Comparison of ENCODE assay signal across 23 cellular contexts in the genomic region with DNA sequence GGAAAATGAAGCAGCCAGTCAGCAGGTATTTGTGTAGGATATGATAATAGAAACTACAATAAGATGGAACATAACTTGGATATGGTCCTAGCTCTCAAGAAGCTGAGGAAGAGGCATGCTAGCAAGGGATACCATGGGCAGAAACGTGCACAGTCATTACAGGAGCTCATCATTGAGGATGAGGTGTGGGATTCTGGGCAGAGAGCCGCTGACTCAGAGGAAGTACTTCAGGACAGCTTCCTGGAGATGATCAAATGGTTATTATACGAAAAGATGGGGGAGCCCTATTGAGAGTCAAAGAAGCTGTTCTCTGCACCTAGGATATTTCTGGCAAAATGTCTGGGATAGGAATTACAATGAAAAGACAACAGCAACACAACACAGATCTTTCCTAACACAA.
DNase-seq lines count a peak whose midpoint lies in the region; ATAC-seq, FAIRE-seq and TF ChIP-seq lines count a peak whose summit lies in the region.
"Had no signal": no experiment of that assay in that cellular context is flagged by ENCODE, and none has a peak within 500 bp of the region (broad histone marks: within the 10 kb centered on the region; RNA-seq: fewer than 3 reads in every experiment).

No MANE protein-coding gene starts in this region.

- H3K4me1 ChIP-seq in SK-N-SH (ENCODE audit: control insufficient read depth in 1 of 2, insufficient read depth in 2 of 2, low read depth in 1 of 2, low read length in 1 of 2) (no peaks in the 10 kb centered on the region), osteoblast (ENCODE audit: insufficient read depth, low read length) (peaks cover 22% of the 10 kb centered on the region)

- TF ChIP-seq RAD21 in SK-N-SH (IDR thresholded peaks at IDR 0.05; ENCODE audit: low read length), result no peak

- H3K36me3 ChIP-seq in SK-N-SH (replicated peaks in 1 of 2; ENCODE audit: control insufficient read depth in 1 of 2, insufficient read depth in 2 of 2, low read length in 1 of 2) (no peaks in the 10 kb centered on the region), bronchial epithelial cell (ENCODE audit: control insufficient read depth, insufficient read depth, low read length) (no peaks in the 10 kb centered on the region), osteoblast (ENCODE audit: insufficient read depth, low read length) (no peaks in the 10 kb centered on the region)

- no peak overlapping the region for H3K9ac ChIP-seq in SK-N-SH

- CTCF ChIA-PET in SK-N-SH (lab: Yijun Ruan, JAX), result no interaction called here

- peak overlapping the region; percentile 3; the same call in 1 of the 2 replicates for H2AFZ ChIP-seq in SK-N-SH (ENCODE audit: low read depth)
- peak overlapping the region; percentile 54 for H2AFZ ChIP-seq in osteoblast (ENCODE audit: low read length)

- H3K79me2 ChIP-seq in SK-N-SH (ENCODE audit: insufficient read depth), result no peaks in the 10 kb centered on the region
- no peaks in the 10 kb centered on the region for H3K79me2 ChIP-seq in osteoblast (ENCODE audit: insufficient read depth, low read length)

- no peaks in the 10 kb centered on the region for H3F3A ChIP-seq in SK-N-SH (replicated peaks; ENCODE audit: insufficient read depth)

- H4K20me1 ChIP-seq in SK-N-SH (ENCODE audit: insufficient read depth) (no peaks in the 10 kb centered on the region), osteoblast (ENCODE audit: insufficient read depth, low read length) (no peaks in the 10 kb centered on the region)

- H3K27me3 ChIP-seq in SK-N-SH (ENCODE audit: insufficient read depth), result no peaks in the 10 kb centered on the region
- H3K27me3 ChIP-seq in bronchial epithelial cell (ENCODE audit: control insufficient read depth, insufficient read depth, low read length), result no peaks in the 10 kb centered on the region
- H3K27me3 ChIP-seq in osteoblast (ENCODE audit: insufficient read depth, low read length), result no peaks in the 10 kb centered on the region

- H3K9me3 ChIP-seq in SK-N-SH, result no peaks in the 10 kb centered on the region
- H3K9me3 ChIP-seq in osteoblast (ENCODE audit: low read depth, low read length), result no peaks in the 10 kb centered on the region

- no peaks in the 10 kb centered on the region for H3K9me2 ChIP-seq in SK-N-SH

- H3K27ac ChIP-seq in SK-N-SH (ENCODE audit: low read depth in 2 of 2, low read length in 1 of 2) (no peak overlapping the region), osteoblast (ENCODE audit: low read depth, low read length) (no peak overlapping the region)
- H3K27ac ChIP-seq: HL-60 had no signal

- ATAC-seq in SK-N-SH treated with all-trans-retinoic acid at 6 μM for 48 hours, result no peak
- no peak for ATAC-seq in HG03521 (IDR thresholded peaks at IDR 0.05; ENCODE audit: unreplicated experiment)
- no peak for ATAC-seq in left ventricle myocardium superior
- ATAC-seq: K562 had no signal

- H3K4me3 ChIP-seq in SK-N-SH (ENCODE audit: low read depth in 2 of 2, low read length in 1 of 2) (no peak overlapping the region), bronchial epithelial cell (ENCODE audit: low read depth, low read length) (no peak overlapping the region), osteoblast (ENCODE audit: insufficient read depth, low read length) (no peak overlapping the region)
- H3K4me3 ChIP-seq: K562 had no signal

- DNase-seq in SK-N-SH (no peak), NCI-H69 (lab: John Stamatoyannopoulos, UW) (peak; percentile 2), bronchial epithelial cell (ENCODE audit: low read depth) (peak; percentile 20), osteoblast (ENCODE audit: insufficient read length, low spot score, missing footprints) (no peak), left ventricle myocardium superior (no peak), dermis blood vessel endothelial cell (no peak)
- DNase-seq: 8988T, Calu3, GDM1, H7, HFFc6, Kasumi-1, NCI-H1694, NCI-H2029 treated with DMSO at 0.1 percent for 48 hours, NCI-H446 treated with DMSO at 0.1 percent for 48 hours, NCI-H526, T-helper 2 cell had no signal

- intact Hi-C loops in left ventricle myocardium superior (cut with micrococcal nuclease), result no loop called here

- H3K4me2 ChIP-seq in SK-N-SH (no peak overlapping the region), osteoblast (ENCODE audit: insufficient read depth, low read length) (no peak overlapping the region)

- POLR2A ChIA-PET in SK-N-SH (lab: Yijun Ruan, JAX), result no interaction called here

- no peak for TF ChIP-seq CTCF in SK-N-SH (IDR thresholded peaks at IDR 0.05)
- no peak for TF ChIP-seq CTCF in bronchial epithelial cell (IDR thresholded peaks at IDR 0.05; ENCODE audit: insufficient read depth, low read length, severe bottlenecking)
- TF ChIP-seq CTCF in osteoblast (IDR thresholded peaks at IDR 0.05; ENCODE audit: extremely low read depth, low read depth, low read length), result no peak

- WGBS in SK-N-SH (ENCODE audit: low lambda C conversion rate), result 31% methylated on average over 3 of the region's 3 CpGs

- no peak for TF ChIP-seq EP300 in SK-N-SH (IDR thresholded peaks at IDR 0.05; ENCODE audit: borderline replicate concordance in 1 of 2, low read depth in 1 of 2, low read length in 1 of 2)

- FAIRE-seq in bronchial epithelial cell (lab: Jason Lieb, UNC), result no peak
- FAIRE-seq: GM12891, K562, RCC 7860 had no signal

TF ChIP-seq in SK-N-SH, 30 proteins besides CTCF, POLR2A, EP300 and RAD21:
- TF ChIP-seq RFX5 (IDR thresholded peaks at IDR 0.05; ENCODE audit: low read length) (no peak), TAF1 (IDR thresholded peaks at IDR 0.05; ENCODE audit: borderline replicate concordance, low read depth, low read length) (no peak), SIN3A (IDR thresholded peaks at IDR 0.05; ENCODE audit: borderline replicate concordance, low read depth, low read length) (no peak), GABPA (IDR thresholded peaks at IDR 0.05; ENCODE audit: low read depth) (no peak), FOXM1 (IDR thresholded peaks at IDR 0.05; ENCODE audit: low read depth) (no peak), RXRA (IDR thresholded peaks at IDR 0.05; ENCODE audit: borderline replicate concordance, low read depth) (no peak)
- TF ChIP-seq, protein P1, sequence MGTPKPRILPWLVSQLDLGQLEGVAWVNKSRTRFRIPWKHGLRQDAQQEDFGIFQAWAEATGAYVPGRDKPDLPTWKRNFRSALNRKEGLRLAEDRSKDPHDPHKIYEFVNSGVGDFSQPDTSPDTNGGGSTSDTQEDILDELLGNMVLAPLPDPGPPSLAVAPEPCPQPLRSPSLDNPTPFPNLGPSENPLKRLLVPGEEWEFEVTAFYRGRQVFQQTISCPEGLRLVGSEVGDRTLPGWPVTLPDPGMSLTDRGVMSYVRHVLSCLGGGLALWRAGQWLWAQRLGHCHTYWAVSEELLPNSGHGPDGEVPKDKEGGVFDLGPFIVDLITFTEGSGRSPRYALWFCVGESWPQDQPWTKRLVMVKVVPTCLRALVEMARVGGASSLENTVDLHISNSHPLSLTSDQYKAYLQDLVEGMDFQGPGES (IDR thresholded peaks at IDR 0.05; ENCODE audit: low read depth, low read length), result no peak
TF ChIP-seq in SK-N-SH: peak in this region for 0.

TF ChIP-seq in SK-N-SH treated with all-trans-retinoic acid at 6 μM for 48 hours, 23 proteins besides CTCF, POLR2A, EP300 and RAD21:
- TF ChIP-seq ZNF70 (CRISPR knock-in tag; IDR thresholded peaks at IDR 0.05), result no peak
- TF ChIP-seq TCF4 (CRISPR knock-in tag; IDR thresholded peaks at IDR 0.05; ENCODE audit: borderline replicate concordance), result no peak

Comparison
In these comparisons a context has a peak if more than half of its experiments do, and no peak if none do; other contexts are left out.
1. DNase-seq: peak in NCI-H69 (single experiment) and bronchial epithelial cell (single experiment); none in SK-N-SH (single experiment), osteoblast (single experiment), left ventricle myocardium superior (single experiment) and dermis blood vessel endothelial cell (single experiment).